21 cellular contexts compared by ENCODE assay signal in genomic region chr7:67100956-67101361, GRCh38.
DNase-seq lines count a peak whose midpoint lies in the region; ATAC-seq and TF ChIP-seq lines count a peak whose summit lies in the region.
"Had no signal": no experiment of that assay in that cellular context is flagged by ENCODE, and none has a peak within 500 bp of the region (broad histone marks: within the 10 kb centered on the region; RNA-seq: fewer than 3 reads in every experiment).

No MANE protein-coding gene starts in this region.

- H3K9ac ChIP-seq in endodermal cell (ENCODE audit: extremely low read depth, low read length, poor library complexity, severe bottlenecking) = no peak overlapping the region
- H3K9ac ChIP-seq in mesendoderm (ENCODE audit: low read length) = no peak overlapping the region
- H3K9ac ChIP-seq: BLaER1, GM23248, SK-N-SH had no signal

- H2BK5ac ChIP-seq in mesendoderm (ENCODE audit: low read length) = no peak overlapping the region

- H3K79me2 ChIP-seq in mesendoderm (ENCODE audit: control insufficient read depth, insufficient read depth, low read length) = no peaks in the 10 kb centered on the region

- intact Hi-C loops in testis (cut with DNase I; ENCODE audit: low total_unique reads) = no loop called here

- H3K4me1 ChIP-seq in endodermal cell (ENCODE audit: control insufficient read depth, insufficient read depth, low read length) (no peaks in the 10 kb centered on the region), mesendoderm (ENCODE audit: control insufficient read depth, low read depth, low read length) (no peaks in the 10 kb centered on the region), testis (peaks cover 9% of the 10 kb centered on the region)
- H3K4me1 ChIP-seq: pancreas, tibial artery had no signal

- peaks cover 9% of the 10 kb centered on the region for H3K4me1 Mint-ChIP-seq in activated naive CD8-positive, alpha-beta T cell treated with anti-CD3 and anti-CD28 coated beads for 36 hours
- peaks cover 26% of the 10 kb centered on the region for H3K4me1 Mint-ChIP-seq in activated naive CD8-positive, alpha-beta T cell treated with anti-CD3 and anti-CD28 coated beads, Interleukin-2, amount 50 U/mL, for 24 hours
- H3K4me1 Mint-ChIP-seq in endodermal cell = peaks cover 10% of the 10 kb centered on the region
- peaks cover 8% of the 10 kb centered on the region for H3K4me1 Mint-ChIP-seq in T-helper 2 cell treated with Interferon-gamma antibody and Interleukin-4, amounts not matched to agents 5 μg/mL and 100 μg/mL, for 36 hours (ENCODE audit: low read depth)

- H3K18ac ChIP-seq in mesendoderm (ENCODE audit: low read length) = no peak overlapping the region

- no peaks in the 10 kb centered on the region for H3K79me1 ChIP-seq in mesendoderm (ENCODE audit: low read length)

- peaks cover 5% of the 10 kb centered on the region for H3K9me3 ChIP-seq in endodermal cell (ENCODE audit: control insufficient read depth, low read length)
- no peaks in the 10 kb centered on the region for H3K9me3 ChIP-seq in testis
- H3K9me3 ChIP-seq: pancreas, SK-N-SH, tibial artery had no signal

- H3K4me3 ChIP-seq in endodermal cell (ENCODE audit: low read length) (no peak overlapping the region), mesendoderm (ENCODE audit: low read length) (no peak overlapping the region), testis (no peak overlapping the region)
- H3K4me3 ChIP-seq: BLaER1, GM23248, pancreas, tibial artery had no signal

- H3K27ac Mint-ChIP-seq in activated naive CD8-positive, alpha-beta T cell treated with anti-CD3 and anti-CD28 coated beads for 36 hours = peak overlapping the region; percentile 62
- H3K27ac Mint-ChIP-seq in activated naive CD8-positive, alpha-beta T cell treated with anti-CD3 and anti-CD28 coated beads, Interleukin-2, amount 50 U/mL, for 24 hours = no peak overlapping the region
- peak overlapping the region; percentile 28 for H3K27ac Mint-ChIP-seq in endodermal cell
- no peak overlapping the region for H3K27ac Mint-ChIP-seq in T-helper 2 cell treated with Interferon-gamma antibody and Interleukin-4, amounts not matched to agents 5 μg/mL and 100 μg/mL, for 36 hours

- H3K4ac ChIP-seq in mesendoderm (ENCODE audit: low read depth, low read length) = no peak overlapping the region

- H3K27ac ChIP-seq in endodermal cell (ENCODE audit: low read depth, low read length) = no peak overlapping the region
- no peak overlapping the region for H3K27ac ChIP-seq in mesendoderm (ENCODE audit: low read depth, low read length)
- peak overlapping the region in 1 of 2 donors; percentile 30 for H3K27ac ChIP-seq in testis
- H3K27ac ChIP-seq: BLaER1, GM23248, HL-60, pancreas, tibial artery had no signal

- H3K9me3 Mint-ChIP-seq in activated naive CD8-positive, alpha-beta T cell treated with anti-CD3 and anti-CD28 coated beads for 36 hours = peaks cover 6% of the 10 kb centered on the region
- H3K9me3 Mint-ChIP-seq in activated naive CD8-positive, alpha-beta T cell treated with anti-CD3 and anti-CD28 coated beads, Interleukin-2, amount 50 U/mL, for 24 hours = peaks cover 9% of the 10 kb centered on the region
- H3K9me3 Mint-ChIP-seq in endodermal cell = peaks cover 5% of the 10 kb centered on the region
- H3K9me3 Mint-ChIP-seq in T-helper 2 cell treated with Interferon-gamma antibody and Interleukin-4, amounts not matched to agents 5 μg/mL and 100 μg/mL, for 36 hours = peaks cover 8% of the 10 kb centered on the region

- H3K27me3 ChIP-seq in endodermal cell (ENCODE audit: control insufficient read depth, insufficient read depth, low read length, poor library complexity, severe bottlenecking) (no peaks in the 10 kb centered on the region), mesendoderm (ENCODE audit: insufficient read depth, low read length, poor library complexity) (no peaks in the 10 kb centered on the region), testis (no peaks in the 10 kb centered on the region)
- H3K27me3 ChIP-seq: BLaER1, pancreas, tibial artery had no signal

- no peak overlapping the region for H3K56ac ChIP-seq in mesendoderm (ENCODE audit: low read length)

- H4K8ac ChIP-seq in mesendoderm (ENCODE audit: low read depth, low read length) = no peak overlapping the region

- H3K23ac ChIP-seq in mesendoderm (ENCODE audit: low read length) = no peak overlapping the region

- TF ChIP-seq POLR2A in testis (IDR thresholded peaks at IDR 0.05) = no peak

- H4K5ac ChIP-seq in mesendoderm (ENCODE audit: low read length) = no peak overlapping the region

- no peak overlapping the region for H3K4me3 Mint-ChIP-seq in activated naive CD8-positive, alpha-beta T cell treated with anti-CD3 and anti-CD28 coated beads for 36 hours
- H3K4me3 Mint-ChIP-seq in activated naive CD8-positive, alpha-beta T cell treated with anti-CD3 and anti-CD28 coated beads, Interleukin-2, amount 50 U/mL, for 24 hours = no peak overlapping the region
- H3K4me3 Mint-ChIP-seq in endodermal cell = no peak overlapping the region
- no peak overlapping the region for H3K4me3 Mint-ChIP-seq in T-helper 2 cell treated with Interferon-gamma antibody and Interleukin-4, amounts not matched to agents 5 μg/mL and 100 μg/mL, for 36 hours

- H3K36me3 ChIP-seq in endodermal cell (ENCODE audit: control insufficient read depth, insufficient read depth, low read length) (peaks cover 6% of the 10 kb centered on the region), mesendoderm (ENCODE audit: control insufficient read depth, insufficient read depth, low read length) (no peaks in the 10 kb centered on the region), testis (ENCODE audit: low read depth, missing control alignments) (no peaks in the 10 kb centered on the region)
- H3K36me3 ChIP-seq: pancreas had no signal

- TF ChIP-seq CTCF in endodermal cell (conservative IDR thresholded peaks at IDR 0.05) (no peak), testis (IDR thresholded peaks at IDR 0.05) (no peak)

- no peak overlapping the region for H2BK120ac ChIP-seq in mesendoderm (ENCODE audit: low read depth, low read length)

- ATAC-seq in activated naive CD8-positive, alpha-beta T cell treated with anti-CD3 and anti-CD28 coated beads, Interleukin-2, amount 50 U/mL, for 24 hours = no peak
- no peak for ATAC-seq in GM18502 (IDR thresholded peaks at IDR 0.05; ENCODE audit: poor library complexity, unreplicated experiment)
- ATAC-seq: esophagus mucosa had no signal

- 84 to 100% methylated on average over 1 to 4 of the region's 4 CpGs for WGBS in endodermal cell (ENCODE audit: insufficient coverage in 1 of 2, insufficient read length in 1 of 2), 2 experiments
- no CpG with 5 or more reads among the region's 4 CpGs for WGBS in mesendoderm (ENCODE audit: extremely low coverage, insufficient coverage, low lambda C conversion rate)
- 37 to 69% methylated on average over 4 of the region's 4 CpGs for WGBS in testis, 2 donors

- no peaks in the 10 kb centered on the region for H3K27me3 Mint-ChIP-seq in activated naive CD8-positive, alpha-beta T cell treated with anti-CD3 and anti-CD28 coated beads for 36 hours
- no peaks in the 10 kb centered on the region for H3K27me3 Mint-ChIP-seq in activated naive CD8-positive, alpha-beta T cell treated with anti-CD3 and anti-CD28 coated beads, Interleukin-2, amount 50 U/mL, for 24 hours
- no peaks in the 10 kb centered on the region for H3K27me3 Mint-ChIP-seq in endodermal cell (ENCODE audit: insufficient read depth)
- no peaks in the 10 kb centered on the region for H3K27me3 Mint-ChIP-seq in T-helper 2 cell treated with Interferon-gamma antibody and Interleukin-4, amounts not matched to agents 5 μg/mL and 100 μg/mL, for 36 hours (ENCODE audit: low read depth)

- H3K4me2 ChIP-seq in mesendoderm (ENCODE audit: low read length) = no peak overlapping the region
- H3K4me2 ChIP-seq: BLaER1, SK-N-SH had no signal

- no peak for DNase-seq in activated naive CD8-positive, alpha-beta T cell treated with anti-CD3 and anti-CD28 coated beads for 36 hours
- no peak for DNase-seq in activated naive CD8-positive, alpha-beta T cell treated with anti-CD3 and anti-CD28 coated beads, Interleukin-2, amount 50 U/mL, for 24 hours
- peak; percentile 49 for DNase-seq in endodermal cell
- DNase-seq in mesendoderm = peak; percentile 39
- DNase-seq in testis = peak; percentile 62
- no peak for DNase-seq in D341Med (ENCODE audit: low spot score)
- DNase-seq in T-helper 2 cell treated with Interferon-gamma antibody and Interleukin-4, amounts not matched to agents 5 μg/mL and 100 μg/mL, for 36 hours (ENCODE audit: low spot score) = no peak
- DNase-seq: 8988T; activated naive CD4-positive, alpha-beta T cell treated with anti-CD3 and anti-CD28 coated beads, Interleukin-2, amount 50 U/mL, for 16 hours; activated T-cell treated with anti-CD3 and anti-CD28 coated beads for 4 hours; DMS153; GM23248; MV-4-11; NCI-H748 treated with DMSO at 0.1 percent for 48 hours; pancreas; SK-N-SH; tibial artery had no signal

- H3K36me3 Mint-ChIP-seq in activated naive CD8-positive, alpha-beta T cell treated with anti-CD3 and anti-CD28 coated beads for 36 hours = peaks cover 48% of the 10 kb centered on the region
- peaks cover 53% of the 10 kb centered on the region for H3K36me3 Mint-ChIP-seq in activated naive CD8-positive, alpha-beta T cell treated with anti-CD3 and anti-CD28 coated beads, Interleukin-2, amount 50 U/mL, for 24 hours (ENCODE audit: low read depth)
- H3K36me3 Mint-ChIP-seq in endodermal cell (ENCODE audit: low read depth) = peaks cover 46% of the 10 kb centered on the region
- peaks cover 45% of the 10 kb centered on the region for H3K36me3 Mint-ChIP-seq in T-helper 2 cell treated with Interferon-gamma antibody and Interleukin-4, amounts not matched to agents 5 μg/mL and 100 μg/mL, for 36 hours (ENCODE audit: low read depth)

- no peak overlapping the region for H2AK5ac ChIP-seq in mesendoderm (ENCODE audit: low read length)

- H2BK15ac ChIP-seq in mesendoderm (replicated peaks; ENCODE audit: low read depth) = no peak overlapping the region

Comparison
In these comparisons a context has a peak if more than half of its experiments do, and no peak if none do; other contexts are left out.
1. H3K27ac Mint-ChIP-seq: peak in activated naive CD8-positive, alpha-beta T cell treated with anti-CD3 and anti-CD28 coated beads for 36 hours (single experiment) and endodermal cell (single experiment); none in activated naive CD8-positive, alpha-beta T cell treated with anti-CD3 and anti-CD28 coated beads, Interleukin-2, amount 50 U/mL, for 24 hours (single experiment) and T-helper 2 cell treated with Interferon-gamma antibody and Interleukin-4, amounts not matched to agents 5 μg/mL and 100 μg/mL, for 36 hours (single experiment).
2. DNase-seq: peak in endodermal cell (single experiment), mesendoderm (single experiment) and testis (single experiment); none in activated naive CD8-positive, alpha-beta T cell treated with anti-CD3 and anti-CD28 coated beads for 36 hours (single experiment), activated naive CD8-positive, alpha-beta T cell treated with anti-CD3 and anti-CD28 coated beads, Interleukin-2, amount 50 U/mL, for 24 hours (single experiment), D341Med (single experiment) and T-helper 2 cell treated with Interferon-gamma antibody and Interleukin-4, amounts not matched to agents 5 μg/mL and 100 μg/mL, for 36 hours (single experiment).